ENCODE assay signal across 14 cellular contexts in genomic region chr3:189507856-189508255, GRCh38.
DNase-seq lines count a peak whose midpoint lies in the region; ATAC-seq and TF ChIP-seq lines count a peak whose summit lies in the region.
"Had no signal": no experiment of that assay in that cellular context is flagged by ENCODE, and none has a peak within 500 bp of the region (broad histone marks: within the 10 kb centered on the region; RNA-seq: fewer than 3 reads in every experiment).

No MANE protein-coding gene starts in this region.

- H3K4me1 ChIP-seq in transverse colon (peaks cover 0 to 6% (median 1%) of the 10 kb centered on the region in 4 donors), body of pancreas (no peaks in the 10 kb centered on the region)
- H3K4me1 ChIP-seq: colonic mucosa had no signal

- H3K9me3 ChIP-seq in transverse colon, result no peaks in the 10 kb centered on the region
- H3K9me3 ChIP-seq in body of pancreas, result no peaks in the 10 kb centered on the region
- H3K9me3 ChIP-seq: colonic mucosa had no signal

- H3K36me3 ChIP-seq in transverse colon (no peaks in the 10 kb centered on the region), body of pancreas (replicated peaks in 1 of 2; ENCODE audit: insufficient read depth in 1 of 2, low read depth in 2 of 2) (no peaks in the 10 kb centered on the region)
- H3K36me3 ChIP-seq: colonic mucosa had no signal

- TF ChIP-seq CTCF in GM10266 (IDR thresholded peaks at IDR 0.05; ENCODE audit: control insufficient read depth, insufficient read depth, low read depth, missing control alignments), result no peak
- TF ChIP-seq CTCF in HL-60 (IDR thresholded peaks at IDR 0.05; ENCODE audit: insufficient read depth, low read length), result no peak
- no peak for TF ChIP-seq CTCF in transverse colon (IDR thresholded peaks at IDR 0.05)
- TF ChIP-seq CTCF in body of pancreas (IDR thresholded peaks at IDR 0.05), result no peak

- DNase-seq in GM10266 (ENCODE audit: extremely low spot score) (peak; percentile 25), HL-60 (ENCODE audit: low read depth in 1 of 2, low spot score in 1 of 2) (peak in 1 of 2 experiments; percentile 41), posterior cingulate gyrus (no peak), transverse colon (no peak), body of pancreas (no peak), RPMI8226 (no peak)
- DNase-seq: colonic mucosa; DND-41; NCI-H1436 treated with DMSO at 0.1 percent for 48 hours; stimulated activated CD4-positive, alpha-beta T cell treated with anti-CD3 and anti-CD28 coated beads, Interleukin-15, amount 100 ng/mL, for 24 hours; stimulated activated naive CD4-positive, alpha-beta T cell treated with Interleukin-2 at 50 U/mL for 16 hours had no signal

- intact Hi-C loops in posterior cingulate gyrus (cut with DNase I), result no loop called here
- intact Hi-C loops in transverse colon (cut with DNase I; ENCODE audit: low total_unique reads), result no loop called here
- intact Hi-C loops in body of pancreas (cut with DNase I), result no loop called here

- TF ChIP-seq POLR2A in transverse colon (IDR thresholded peaks at IDR 0.05), result no peak
- TF ChIP-seq POLR2A in body of pancreas (IDR thresholded peaks at IDR 0.05), result no peak

- ATAC-seq in GM19372 (IDR thresholded peaks at IDR 0.05; ENCODE audit: low read depth, unreplicated experiment), result peak; percentile 56
- peak; percentile 66 for ATAC-seq in HG02870 (IDR thresholded peaks at IDR 0.05; ENCODE audit: unreplicated experiment)
- no peak for ATAC-seq in body of pancreas
- ATAC-seq: left lobe of liver had no signal

- H3K27me3 ChIP-seq in HL-60 (ENCODE audit: insufficient read depth, poor library complexity, severe bottlenecking) (no peaks in the 10 kb centered on the region), transverse colon (no peaks in the 10 kb centered on the region), body of pancreas (no peaks in the 10 kb centered on the region)
- H3K27me3 ChIP-seq: colonic mucosa had no signal

- no peak for TF ChIP-seq EP300 in transverse colon (IDR thresholded peaks at IDR 0.05; ENCODE audit: low read depth)

- H3K4me3 ChIP-seq in HL-60 (replicated peaks; ENCODE audit: insufficient read depth, low read length) (no peak overlapping the region), transverse colon (no peak overlapping the region), body of pancreas (no peak overlapping the region)
- H3K4me3 ChIP-seq: colonic mucosa had no signal

- H3K27ac ChIP-seq in HL-60 (replicated peaks), result peak overlapping the region; percentile 23; the same call in 1 of the 2 replicates
- H3K27ac ChIP-seq in transverse colon, result no peak overlapping the region
- H3K27ac ChIP-seq in body of pancreas, result no peak overlapping the region
- H3K27ac ChIP-seq: colonic mucosa had no signal

- in situ Hi-C loops in transverse colon (cut with MboI; ENCODE audit: low pct_ligation_motif_present in 1 of 4, low pct_unique_long_range_greater_than_20kb in 1 of 4, low sequenced_read_pairs in 3 of 4), result no loop called here
